8 cellular contexts compared by ENCODE assay signal in genomic region chr5:173315495-173316352, GRCh38. TPM values are rescaled to one million over a fixed set of nuclear protein-coding genes. Genes with fewer than 3 reads are reported as not detected.
A peak's percentile ranks its signal among the peaks of the same experiment; 100 is the strongest.
DNase-seq lines count a peak whose midpoint lies in the region; ATAC-seq and TF ChIP-seq lines count a peak whose summit lies in the region.

No MANE protein-coding gene starts in this region.

- ATAC-seq in GM18517 (IDR thresholded peaks at IDR 0.05; ENCODE audit: unreplicated experiment), result no peak

- no peak for TF ChIP-seq CTCF in fibroblast of the aortic adventitia (IDR thresholded peaks at IDR 0.05; ENCODE audit: insufficient read depth, low read length)

- H3K4me3 ChIP-seq in fibroblast of the aortic adventitia (ENCODE audit: low read depth, low read length), result no peak overlapping the region

- DNase-seq in ELR (ENCODE audit: low read depth) (peak; percentile 80), NCI-H774 (lab: John Stamatoyannopoulos, UW) (peak; percentile 24), fibroblast of the aortic adventitia (ENCODE audit: low read depth) (peak; percentile 60), putamen (ENCODE audit: low spot score) (peak; percentile 55), AML-193 (lab: John Stamatoyannopoulos, UW) (no peak), NOMO-1 treated with dmso at 0.1 percent for 144 hours (lab: John Stamatoyannopoulos, UW; ENCODE audit: unreplicated experiment) (no peak)
- no peak for DNase-seq in stimulated activated CD4-positive, alpha-beta T cell treated with anti-CD3 and anti-CD28 coated beads, Interleukin-4, amount 100 ng/mL, for 1 hour

RNA-seq across cellular contexts. Expression of gene STC2, which starts 12.5 kb away (rescaled TPM):
- 48.3 and 400 TPM in 2 replicates for total RNA-seq in fibroblast of the aortic adventitia (ENCODE audit: low replicate concordance)

Comparison
In these comparisons a context has a peak if more than half of its experiments do, and no peak if none do; other contexts are left out.
1. DNase-seq: peak in ELR (single experiment), NCI-H774 (single experiment), fibroblast of the aortic adventitia (single experiment) and putamen (single experiment); none in stimulated activated CD4-positive, alpha-beta T cell treated with anti-CD3 and anti-CD28 coated beads, Interleukin-4, amount 100 ng/mL, for 1 hour (single experiment), AML-193 (0 of 2) and NOMO-1 treated with dmso at 0.1 percent for 144 hours (single experiment).